ENCODE assay signal across 8 cellular contexts in the genomic region with DNA sequence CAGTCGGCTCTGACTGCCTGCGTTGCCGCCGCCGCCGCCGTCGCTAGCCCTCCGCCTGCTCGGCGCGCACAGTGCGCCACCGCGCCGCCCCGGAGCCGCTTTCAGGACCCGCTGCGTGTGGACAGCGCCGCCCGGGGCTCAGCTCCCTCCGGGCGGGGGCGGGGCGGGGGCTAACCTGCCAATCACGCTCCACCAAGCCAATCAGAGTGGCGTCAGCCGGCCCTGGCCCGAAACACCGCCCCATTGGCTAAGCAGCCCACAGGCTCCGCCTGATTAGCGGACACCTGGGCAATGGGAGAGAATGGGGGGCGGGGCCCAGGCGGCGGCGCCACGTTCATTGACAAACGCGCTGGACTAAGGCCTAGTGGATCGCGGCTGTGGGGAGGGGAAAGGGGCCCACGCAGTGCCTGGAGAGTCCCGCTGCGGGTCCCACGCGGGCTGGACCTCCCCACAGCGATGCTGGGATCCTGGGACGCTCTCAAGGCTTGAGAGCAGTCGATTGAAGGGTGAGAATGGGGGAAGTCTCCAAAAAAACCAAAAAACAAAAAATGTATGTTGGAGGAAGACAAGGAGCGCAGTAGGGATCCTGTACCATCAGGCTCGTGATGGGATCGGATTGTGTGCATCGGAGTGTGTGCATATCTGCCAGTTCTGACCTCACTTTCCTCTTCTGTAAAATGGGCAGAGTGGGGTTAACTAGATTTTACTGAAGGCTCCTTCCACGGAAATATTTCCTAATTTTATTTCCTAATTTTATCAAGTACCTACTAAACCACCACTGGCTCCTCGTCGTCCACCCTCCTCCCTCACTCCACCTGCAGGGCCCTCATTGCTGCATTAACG. TPM values are rescaled to one million over a fixed set of nuclear protein-coding genes. Genes with fewer than 3 reads are reported as not detected.
DNase-seq lines count a peak whose midpoint lies in the region; ATAC-seq and TF ChIP-seq lines count a peak whose summit lies in the region.

No MANE protein-coding gene starts in this region.

- no peak for TF ChIP-seq EP300 in gastroesophageal sphincter (IDR thresholded peaks at IDR 0.05)

- TF ChIP-seq CTCF in RWPE2 (IDR thresholded peaks at IDR 0.05; ENCODE audit: poor library complexity, severe bottlenecking) (no peak), gastroesophageal sphincter (IDR thresholded peaks at IDR 0.05) (no peak), osteoblast (IDR thresholded peaks at IDR 0.05; ENCODE audit: extremely low read depth, low read depth, low read length) (no peak), thyroid gland (IDR thresholded peaks at IDR 0.05) (no peak)

- ATAC-seq in GM21825 (IDR thresholded peaks at IDR 0.05; ENCODE audit: unreplicated experiment) (peak; percentile 65), RWPE2 (ENCODE audit: low read depth) (peak; percentile 92), gastroesophageal sphincter (peak; percentile 74)

- H3K9me3 ChIP-seq in Karpas-422 (ENCODE audit: low read length) (no peaks in the 10 kb centered on the region), RWPE2 (ENCODE audit: severe bottlenecking) (no peaks in the 10 kb centered on the region), gastroesophageal sphincter (peaks cover 0 to 7% (median 0%) of the 10 kb centered on the region in 3 donors), osteoblast (ENCODE audit: low read depth, low read length) (no peaks in the 10 kb centered on the region), thyroid gland (no peaks in the 10 kb centered on the region)

- DNase-seq in EH (ENCODE audit: low read depth) (peak; percentile 82), Karpas-422 (peak; percentile 99), RWPE2 (ENCODE audit: low spot score) (peak; percentile 91), osteoblast (ENCODE audit: insufficient read length, low spot score, missing footprints) (peak; percentile 100), thyroid gland (peak; percentile 91)
- DNase-seq in activated effector memory CD4-positive, alpha-beta T cell treated with anti-CD3 and anti-CD28 coated beads, Interleukin-2, amount 50 U/mL, for 16 hours: peak; percentile 93

- H3K9me2 ChIP-seq in Karpas-422 (replicated peaks; ENCODE audit: insufficient read depth, low read length): no peaks in the 10 kb centered on the region

- H3K27ac ChIP-seq in Karpas-422 (ENCODE audit: low read length) (peak overlapping the region; percentile 92), RWPE2 (ENCODE audit: poor library complexity, severe bottlenecking) (no peak overlapping the region), gastroesophageal sphincter (no peak overlapping the region), osteoblast (ENCODE audit: low read depth, low read length) (no peak overlapping the region), thyroid gland (no peak overlapping the region)

- peak overlapping the region; percentile 87 for H3K4me3 ChIP-seq in Karpas-422 (ENCODE audit: low read length)
- no peak overlapping the region for H3K4me3 ChIP-seq in RWPE2 (ENCODE audit: severe bottlenecking)
- H3K4me3 ChIP-seq in gastroesophageal sphincter: peak overlapping the region in 1 of 2 donors; percentile 44
- H3K4me3 ChIP-seq in osteoblast (ENCODE audit: insufficient read depth, low read length): peak overlapping the region; percentile 37
- peak overlapping the region in 1 of 3 donors; percentile 19 for H3K4me3 ChIP-seq in thyroid gland (replicated peaks in 1 of 3)

- peak overlapping the region; percentile 92 for H3K9ac ChIP-seq in Karpas-422 (ENCODE audit: low read length)

- no peaks in the 10 kb centered on the region for H3K27me3 ChIP-seq in Karpas-422 (ENCODE audit: low read length)
- peaks cover 100% of the 10 kb centered on the region for H3K27me3 ChIP-seq in RWPE2 (ENCODE audit: insufficient read depth, poor library complexity, severe bottlenecking)
- peaks cover 100% of the 10 kb centered on the region for H3K27me3 ChIP-seq in gastroesophageal sphincter
- peaks cover 99% of the 10 kb centered on the region for H3K27me3 ChIP-seq in osteoblast (ENCODE audit: insufficient read depth, low read length)
- peaks cover 65% of the 10 kb centered on the region for H3K27me3 ChIP-seq in thyroid gland

- H4K20me1 ChIP-seq in Karpas-422 (ENCODE audit: insufficient read depth, low read depth, low read length) (peaks cover 32% of the 10 kb centered on the region), osteoblast (ENCODE audit: insufficient read depth, low read length) (peaks cover 5% of the 10 kb centered on the region)

- intact Hi-C loops in thyroid gland (cut with DNase I): no loop called here

- TF ChIP-seq POLR2A in gastroesophageal sphincter (IDR thresholded peaks at IDR 0.05) (no peak), thyroid gland (IDR thresholded peaks at IDR 0.05) (no peak)

- H3K36me3 ChIP-seq in Karpas-422 (ENCODE audit: insufficient read depth, low read length) (peaks cover 12% of the 10 kb centered on the region), RWPE2 (ENCODE audit: low read depth) (no peaks in the 10 kb centered on the region), gastroesophageal sphincter (no peaks in the 10 kb centered on the region), osteoblast (ENCODE audit: insufficient read depth, low read length) (no peaks in the 10 kb centered on the region), thyroid gland (no peaks in the 10 kb centered on the region)

- 4 to 6% methylated on average over 7 to 13 of the region's 59 CpGs for WGBS in gastroesophageal sphincter (ENCODE audit: low coverage in 1 of 2), 2 donors
- 1 to 7% methylated on average over 29 to 32 of the region's 59 CpGs for WGBS in thyroid gland, 2 donors

- H2AFZ ChIP-seq in Karpas-422 (ENCODE audit: low read length): no peak overlapping the region
- no peak overlapping the region for H2AFZ ChIP-seq in osteoblast (ENCODE audit: low read length)

- H3K79me2 ChIP-seq in Karpas-422 (ENCODE audit: low read length) (peaks cover 97% of the 10 kb centered on the region), osteoblast (ENCODE audit: insufficient read depth, low read length) (no peaks in the 10 kb centered on the region)

- H3K4me1 ChIP-seq in Karpas-422 (ENCODE audit: low read length) (peaks cover 76% of the 10 kb centered on the region), RWPE2 (ENCODE audit: insufficient read depth, poor library complexity, severe bottlenecking) (no peaks in the 10 kb centered on the region), gastroesophageal sphincter (peaks cover 0 to 56% (median 33%) of the 10 kb centered on the region in 3 donors), osteoblast (ENCODE audit: insufficient read depth, low read length) (no peaks in the 10 kb centered on the region), thyroid gland (peaks cover 22 to 41% of the 10 kb centered on the region in 2 donors)

- H3K4me2 ChIP-seq in Karpas-422 (ENCODE audit: low read depth, low read length, poor library complexity, severe bottlenecking): peak overlapping the region; percentile 97
- peak overlapping the region; percentile 48 for H3K4me2 ChIP-seq in osteoblast (ENCODE audit: insufficient read depth, low read length)

RNA-seq across cellular contexts. Expression of gene PAX5, which starts 6.3 kb away (rescaled TPM):
- 88.9 and 93.3 TPM in 2 replicates for total RNA-seq in Karpas-422 (2014; rRNA removed; shearing (Covaris generic); ENCODE audit: low replicate concordance)
- under 1 TPM in 1 of 4 donors, not detected in 3; under 0.01 TPM for total RNA-seq in gastroesophageal sphincter
- total RNA-seq in osteoblast: under 0.01 TPM in 1 of 2 replicates, not detected in the other
- under 1 TPM in 1 of 4 donors, not detected in 3; 0.68 TPM for total RNA-seq in thyroid gland

Comparison
In these comparisons a context has a peak if more than half of its experiments do, and no peak if none do; other contexts are left out.
1. RNA of gene PAX5, which starts 6.3 kb away (total RNA-seq): 88.9 to 93.3 TPM in Karpas-422; under 0.01 TPM in gastroesophageal sphincter, under 0.01 TPM in osteoblast and 0.68 TPM in thyroid gland; every median in the first group is over 10 times any median in the second.
2. Peak in every context shown above with its lines, with median percentiles within 50 percentile points of each other: DNase-seq and ATAC-seq.